2 cellular contexts compared by ENCODE assay signal in genomic region chr9:113379829-113380210, GRCh38. TPM values are rescaled to one million over a fixed set of nuclear protein-coding genes. Genes with fewer than 3 reads are reported as not detected.
"Had no signal": no experiment of that assay in that cellular context is flagged by ENCODE, and none has a peak within 500 bp of the region (broad histone marks: within the 10 kb centered on the region; RNA-seq: fewer than 3 reads in every experiment).

No MANE protein-coding gene starts in this region.

RNA-seq across cellular contexts. Expression of gene BSPRY, which starts 30.5 kb away (rescaled TPM):
- total RNA-seq: IMR-90 had no signal
- polyA plus RNA-seq: IMR-90 had no signal

RNA-seq across cellular contexts. Expression of gene C9orf43, which starts 30.7 kb away (rescaled TPM):
- polyA plus RNA-seq: aorta had no signal
